Comparison of ENCODE assay signal across 9 cellular contexts in the genomic region with DNA sequence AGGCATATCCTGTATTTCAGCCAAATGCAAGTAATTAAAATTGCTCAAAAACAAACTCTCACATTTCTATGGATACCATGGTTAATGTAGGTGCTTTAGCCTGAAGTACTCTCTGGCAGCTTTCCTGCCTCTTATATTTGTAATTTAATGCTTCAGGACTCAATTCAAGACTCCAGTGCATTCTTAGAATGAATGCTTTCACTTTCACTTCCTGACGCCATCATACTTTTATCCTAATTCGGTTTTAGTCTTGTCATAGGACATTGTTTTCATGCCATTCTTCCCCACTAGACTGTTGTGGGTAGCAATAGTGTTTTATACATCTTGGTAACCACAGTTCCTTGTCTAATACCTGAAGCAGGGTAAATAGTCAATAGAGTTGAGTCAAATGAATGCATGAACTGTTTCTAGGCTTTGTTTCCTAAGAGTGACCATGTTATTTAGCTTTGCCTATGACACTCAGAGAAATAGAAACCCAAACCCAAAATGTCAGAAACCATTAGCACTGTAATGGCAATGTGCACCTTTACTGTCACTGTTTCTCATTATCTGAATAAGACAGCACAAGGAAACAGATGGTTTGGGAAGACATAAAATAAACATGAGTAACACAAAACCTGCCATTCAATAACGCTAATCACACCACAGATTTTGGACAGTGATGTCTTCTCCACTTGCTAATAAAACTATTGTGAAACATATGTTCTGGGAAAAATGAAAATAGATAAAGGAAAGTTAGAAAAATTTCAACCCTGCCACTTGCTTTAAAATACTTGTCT.
DNase-seq lines count a peak whose midpoint lies in the region; ATAC-seq, FAIRE-seq and TF ChIP-seq lines count a peak whose summit lies in the region.
"Had no signal": no experiment of that assay in that cellular context is flagged by ENCODE, and none has a peak within 500 bp of the region (broad histone marks: within the 10 kb centered on the region; RNA-seq: fewer than 3 reads in every experiment).

No MANE protein-coding gene starts in this region.

- no peak for TF ChIP-seq RAD21 in GM12878 (IDR thresholded peaks at IDR 0.05; ENCODE audit: insufficient read depth, low read depth, low read length)

- ATAC-seq in GM12878 (peak; percentile 77), GM18858 (IDR thresholded peaks at IDR 0.05; ENCODE audit: unreplicated experiment) (no peak), HG03460 (IDR thresholded peaks at IDR 0.05; ENCODE audit: unreplicated experiment) (no peak)

- SMC1A ChIA-PET in GM12878 (lab: Charles Lee; ENCODE audit: uncharacterized antibody, unreplicated experiment), result no interaction called here

- H3K27me3 ChIP-seq in Karpas-422 (ENCODE audit: low read length) (no peaks in the 10 kb centered on the region), GM12878 (replicated peaks in 1 of 2; ENCODE audit: control insufficient read depth in 2 of 2, insufficient read depth in 2 of 2, low read length in 1 of 2) (no peaks in the 10 kb centered on the region)

- peaks cover 6% of the 10 kb centered on the region; the same call in 1 of the 2 replicates for H3K9me3 ChIP-seq in Karpas-422 (ENCODE audit: low read length)
- no peaks in the 10 kb centered on the region for H3K9me3 ChIP-seq in GM12878 (replicated peaks; ENCODE audit: control insufficient read depth, insufficient read depth, low read length)

- H2AFZ ChIP-seq in Karpas-422 (ENCODE audit: low read length), result peak overlapping the region; percentile 79
- H2AFZ ChIP-seq in GM12878 (ENCODE audit: control insufficient read depth, low read depth, low read length), result no peak overlapping the region

- H3K9me2 ChIP-seq in Karpas-422 (replicated peaks; ENCODE audit: insufficient read depth, low read length), result no peaks in the 10 kb centered on the region

- peak overlapping the region; percentile 36 for H3K4me2 ChIP-seq in Karpas-422 (ENCODE audit: low read depth, low read length, poor library complexity, severe bottlenecking)
- H3K4me2 ChIP-seq in GM12878 (ENCODE audit: control insufficient read depth, insufficient read depth), result no peak overlapping the region

- H3K27ac ChIP-seq in Karpas-422 (ENCODE audit: low read length) (peak overlapping the region; percentile 12; the same call in 1 of the 2 replicates), GM12878 (ENCODE audit: control insufficient read depth, insufficient read depth) (no peak overlapping the region)

- H3K79me2 ChIP-seq in Karpas-422 (ENCODE audit: low read length), result no peaks in the 10 kb centered on the region
- H3K79me2 ChIP-seq in GM12878 (ENCODE audit: control insufficient read depth, insufficient read depth, low read length), result no peaks in the 10 kb centered on the region

- no peaks in the 10 kb centered on the region for H4K20me1 ChIP-seq in Karpas-422 (ENCODE audit: insufficient read depth, low read depth, low read length)
- H4K20me1 ChIP-seq in GM12878 (ENCODE audit: control insufficient read depth, insufficient read depth), result no peaks in the 10 kb centered on the region

- DNase-seq in AG09319 (ENCODE audit: extremely low read depth, low read depth), result peak; percentile 37
- DNase-seq in Karpas-422, result no peak
- DNase-seq in GM12878 (ENCODE audit: low read depth, low spot score), result no peak
- peak; percentile 17 to 38 for DNase-seq in lung microvascular endothelial cell (ENCODE audit: low read depth in 2 of 2)
- no peak for DNase-seq in GM19239 (ENCODE audit: insufficient read length, low spot score)
- DNase-seq in NCI-H1092 treated with DMSO at 0.1 percent for 48 hours (lab: John Stamatoyannopoulos, UW), result no peak
- DNase-seq: activated naive CD4-positive, alpha-beta T cell had no signal

- TF ChIP-seq EP300 in GM12878 (IDR thresholded peaks at IDR 0.05; ENCODE audit: borderline replicate concordance in 1 of 2, control insufficient read depth in 1 of 2, low read depth in 2 of 2, low read length in 2 of 2), result no peak

- in situ Hi-C loops in GM12878 (cut with MboI), result no loop called here

- POLR2A ChIA-PET in GM12878 (lab: Charles Lee), result no interaction called here

- WGBS in GM12878 (ENCODE audit: insufficient coverage, insufficient replicate concordance, low lambda C conversion rate, missing lambda C conversion rate), result 18% methylated on average over 3 of the region's 3 CpGs

- no TSS peak for BruUV-seq in GM12878 (replicated peaks; lab: Mats Ljungman, UMichigan)

- CTCF ChIA-PET in GM12878 (lab: Yijun Ruan, JAX), result no interaction called here

- TF ChIP-seq CTCF in AG09319 (IDR thresholded peaks at IDR 0.05; ENCODE audit: low read depth, low read length), result no peak
- no peak for TF ChIP-seq CTCF in GM12878 (IDR thresholded peaks at IDR 0.05 in 2 of 3, conservative IDR thresholded peaks at IDR 0.05 in 1 of 3; ENCODE audit: control insufficient read depth in 2 of 3, extremely low read depth in 1 of 3, insufficient read depth in 1 of 3, low read depth in 3 of 3, low read length in 3 of 3)

- H3K9ac ChIP-seq in Karpas-422 (ENCODE audit: low read length) (no peak overlapping the region), GM12878 (ENCODE audit: control insufficient read depth, insufficient read depth, low read length) (no peak overlapping the region)

- RAD21 ChIA-PET in GM12878 (lab: Charles Lee; ENCODE audit: unreplicated experiment), result no interaction called here

- H3K36me3 ChIP-seq in Karpas-422 (ENCODE audit: insufficient read depth, low read length) (no peaks in the 10 kb centered on the region; the same call in 1 of the 2 replicates), GM12878 (ENCODE audit: control insufficient read depth in 2 of 2, insufficient read depth in 2 of 2, low read length in 1 of 2) (no peaks in the 10 kb centered on the region)

- no peak for TF ChIP-seq POLR2A in GM12878 (IDR thresholded peaks at IDR 0.05; ENCODE audit: low read depth, low read length)

- FAIRE-seq in GM12878 (lab: Jason Lieb, UNC) (no peak), GM19239 (lab: Jason Lieb, UNC) (no peak)

- intact Hi-C loops in GM12878 (cut with micrococcal nuclease; ENCODE audit: unreplicated experiment), result no loop called here

- no peak overlapping the region; the same call in 1 of the 2 replicates for H3K4me3 ChIP-seq in Karpas-422 (ENCODE audit: low read length)
- no peak overlapping the region for H3K4me3 ChIP-seq in GM12878

- H3K4me1 ChIP-seq in Karpas-422 (ENCODE audit: low read length) (peaks cover 36% of the 10 kb centered on the region), GM12878 (ENCODE audit: control insufficient read depth, insufficient read depth, low read length) (no peaks in the 10 kb centered on the region)

TF ChIP-seq in GM12878, 131 proteins besides CTCF, POLR2A, EP300 and RAD21 (continues in another document):
- TF ChIP-seq IKZF2 (IDR thresholded peaks at IDR 0.05), result no peak
- TF ChIP-seq ZZZ3 (IDR thresholded peaks at IDR 0.05; ENCODE audit: control insufficient read depth, insufficient read length, low read depth), result no peak
- TF ChIP-seq SRF (IDR thresholded peaks at IDR 0.05; ENCODE audit: low read depth in 2 of 2, low read length in 2 of 2), result no peak
- TF ChIP-seq HDAC2 (IDR thresholded peaks at IDR 0.05), result no peak
- TF ChIP-seq IKZF1 (conservative IDR thresholded peaks at IDR 0.05), result 0 out of 2 replicates have a peak, but pooled peaks have one; percentile 12
- peak; percentile 53; the same call in 1 of the 2 replicates for TF ChIP-seq IRF4 (IDR thresholded peaks at IDR 0.05; ENCODE audit: low read depth, low read length)
- no peak for TF ChIP-seq RFX5 (IDR thresholded peaks at IDR 0.05; ENCODE audit: low read depth, low read length)
- TF ChIP-seq, protein P1, sequence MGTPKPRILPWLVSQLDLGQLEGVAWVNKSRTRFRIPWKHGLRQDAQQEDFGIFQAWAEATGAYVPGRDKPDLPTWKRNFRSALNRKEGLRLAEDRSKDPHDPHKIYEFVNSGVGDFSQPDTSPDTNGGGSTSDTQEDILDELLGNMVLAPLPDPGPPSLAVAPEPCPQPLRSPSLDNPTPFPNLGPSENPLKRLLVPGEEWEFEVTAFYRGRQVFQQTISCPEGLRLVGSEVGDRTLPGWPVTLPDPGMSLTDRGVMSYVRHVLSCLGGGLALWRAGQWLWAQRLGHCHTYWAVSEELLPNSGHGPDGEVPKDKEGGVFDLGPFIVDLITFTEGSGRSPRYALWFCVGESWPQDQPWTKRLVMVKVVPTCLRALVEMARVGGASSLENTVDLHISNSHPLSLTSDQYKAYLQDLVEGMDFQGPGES (IDR thresholded peaks at IDR 0.05), result no peak
- TF ChIP-seq ASH2L (IDR thresholded peaks at IDR 0.05; ENCODE audit: borderline replicate concordance, low read depth), result no peak
- TF ChIP-seq POU2F2 (IDR thresholded peaks at IDR 0.05; ENCODE audit: borderline replicate concordance, low read depth, low read length), result no peak
- no peak for TF ChIP-seq MTA3 (IDR thresholded peaks at IDR 0.05; ENCODE audit: borderline replicate concordance, low read length)

Comparison
In these comparisons a context has a peak if more than half of its experiments do, and no peak if none do; other contexts are left out.
1. DNase-seq: peak in AG09319 (single experiment) and lung microvascular endothelial cell (2 of 2); none in Karpas-422 (single experiment), GM12878 (single experiment), GM19239 (single experiment) and NCI-H1092 treated with DMSO at 0.1 percent for 48 hours (single experiment).